ENCODE assay signal across 8 cellular contexts in genomic region chr6:158752613-158753012, GRCh38.
DNase-seq lines count a peak whose midpoint lies in the region; ATAC-seq, FAIRE-seq and TF ChIP-seq lines count a peak whose summit lies in the region.

No MANE protein-coding gene starts in this region.

- no peak overlapping the region for H3K27ac Mint-ChIP-seq in activated B cell treated with CpG ODN at 0.5 μM for 24 hours
- no peak overlapping the region for H3K27ac Mint-ChIP-seq in activated T-helper 2 cell treated with anti-CD3 and anti-CD28 coated beads, Interferon-gamma antibody, Interleukin-2, Interleukin-4, amounts not matched to agents 10 μg/mL and 5 μg/mL and 100 μg/mL, durations not matched to agents 14 hours and 24 hours and 36 hours

- POLR2A ChIA-PET in BJ (lab: Charles Lee), result no interaction called here
- POLR2A ChIA-PET in activated B cell treated with CpG ODN at 0.5 μM for 24 hours (lab: Charles Lee), result interaction anchor here (0.7 kb wide), 8 partner anchors 8 to 239 kb away, joined by 3 to 8 read pairs (median 5); no protein-coding TSS in a partner anchor
- POLR2A ChIA-PET in PC-3 (lab: Charles Lee; ENCODE audit: unreplicated experiment), result interaction anchor here (0.7 kb wide), 1 partner anchor 90 kb away, joined by 17 read pairs; no protein-coding TSS in a partner anchor

- no peak for FAIRE-seq in kidney (lab: Jason Lieb, UNC)

- H3K9me2 ChIP-seq in PC-3 (replicated peaks; ENCODE audit: low read length), result no peaks in the 10 kb centered on the region

- no peaks in the 10 kb centered on the region for H3K27me3 ChIP-seq in BJ (ENCODE audit: control insufficient read depth, insufficient read depth, low read length)
- H3K27me3 ChIP-seq in PC-3 (ENCODE audit: low read length), result no peaks in the 10 kb centered on the region

- CTCF ChIA-PET in BJ (lab: Yijun Ruan, JAX) (interaction anchor here (1.0 to 1.4 kb wide), 3 partner anchors 10 to 24 kb away, joined by 3 to 4 read pairs (median 4); no protein-coding TSS in a partner anchor), activated B cell treated with CpG ODN at 0.5 μM for 24 hours (lab: Charles Lee) (interaction anchor here (0.6 to 1.7 kb wide), 4 partner anchors 48 to 230 kb away, joined by 3 to 4 read pairs (median 4); no protein-coding TSS in a partner anchor), PC-3 (lab: Charles Lee) (no interaction called here)

- no peak for DNase-seq in BJ (ENCODE audit: low read depth)
- DNase-seq in NCI-H1092 treated with DMSO at 0.1 percent for 48 hours (lab: John Stamatoyannopoulos, UW), result peak; percentile 94
- DNase-seq in activated B cell treated with CpG ODN at 0.5 μM for 24 hours, result no peak
- no peak for DNase-seq in kidney
- DNase-seq in SIG-M5 (lab: John Stamatoyannopoulos, UW), result no peak
- no peak for DNase-seq in activated T-helper 2 cell treated with anti-CD3 and anti-CD28 coated beads, Interferon-gamma antibody, Interleukin-2, Interleukin-4, amounts not matched to agents 10 μg/mL and 5 μg/mL and 100 μg/mL, durations not matched to agents 14 hours and 24 hours and 36 hours (ENCODE audit: low spot score)
- no peak for DNase-seq in PC-3

- no peak overlapping the region for H3K4me3 Mint-ChIP-seq in activated B cell treated with CpG ODN at 0.5 μM for 24 hours
- H3K4me3 Mint-ChIP-seq in activated T-helper 2 cell treated with anti-CD3 and anti-CD28 coated beads, Interferon-gamma antibody, Interleukin-2, Interleukin-4, amounts not matched to agents 10 μg/mL and 5 μg/mL and 100 μg/mL, durations not matched to agents 14 hours and 24 hours and 36 hours (ENCODE audit: low read depth), result no peak overlapping the region

- peaks cover 7% of the 10 kb centered on the region for H3K4me1 Mint-ChIP-seq in activated B cell treated with CpG ODN at 0.5 μM for 24 hours
- no peaks in the 10 kb centered on the region for H3K4me1 Mint-ChIP-seq in activated T-helper 2 cell treated with anti-CD3 and anti-CD28 coated beads, Interferon-gamma antibody, Interleukin-2, Interleukin-4, amounts not matched to agents 10 μg/mL and 5 μg/mL and 100 μg/mL, durations not matched to agents 14 hours and 24 hours and 36 hours (ENCODE audit: low read depth)

- H3K27ac ChIP-seq in kidney (ENCODE audit: low read depth in 2 of 2, low read length in 2 of 2) (peak overlapping the region; percentile 23 to 61), PC-3 (ENCODE audit: low read length) (no peak overlapping the region)

- H4K20me1 ChIP-seq in PC-3 (ENCODE audit: low read length), result no peaks in the 10 kb centered on the region

- TF ChIP-seq CTCF in BJ (IDR thresholded peaks at IDR 0.05; ENCODE audit: insufficient read depth, low read depth, low read length) (peak; percentile 21; the same call in 1 of the 2 replicates), activated B cell treated with CpG ODN at 0.5 μM for 24 hours (IDR thresholded peaks at IDR 0.05) (no peak), kidney (IDR thresholded peaks at IDR 0.05; ENCODE audit: borderline replicate concordance, extremely low read depth, insufficient read depth) (peak; percentile 15), PC-3 (conservative IDR thresholded peaks at IDR 0.05; ENCODE audit: low read depth, low read length) (no peak)

- no peaks in the 10 kb centered on the region for H3K79me2 ChIP-seq in PC-3 (ENCODE audit: low read length)

- intact Hi-C loops in activated B cell treated with CpG ODN at 0.5 μM for 24 hours (cut with micrococcal nuclease) (loop anchor here (2.0 kb wide), 1 partner anchor 36 kb away; no protein-coding TSS in a partner anchor), kidney (cut with DNase I) (no loop called here), PC-3 (cut with micrococcal nuclease) (no loop called here)
- intact Hi-C loops in activated T-helper 2 cell treated with anti-CD3 and anti-CD28 coated beads, Interferon-gamma antibody, Interleukin-2, Interleukin-4, amounts not matched to agents 10 μg/mL and 5 μg/mL and 100 μg/mL, durations not matched to agents 14 hours and 24 hours and 36 hours (cut with micrococcal nuclease), result no loop called here

- H2AFZ ChIP-seq in PC-3 (ENCODE audit: low read length), result no peak overlapping the region

- no peak overlapping the region for H3K4me2 ChIP-seq in PC-3 (ENCODE audit: low read length)

- no peaks in the 10 kb centered on the region for H3F3A ChIP-seq in PC-3 (ENCODE audit: low read length, unreplicated experiment)

- H3K36me3 ChIP-seq in BJ (ENCODE audit: control insufficient read depth, insufficient read depth, low read length), result no peaks in the 10 kb centered on the region
- H3K36me3 ChIP-seq in kidney (ENCODE audit: control insufficient read depth in 1 of 2, insufficient read depth in 2 of 2, low read length in 2 of 2), result no peaks in the 10 kb centered on the region
- no peaks in the 10 kb centered on the region for H3K36me3 ChIP-seq in PC-3 (ENCODE audit: low read depth, low read length)

- H3K4me3 ChIP-seq in BJ (ENCODE audit: low read depth, low read length), result no peak overlapping the region
- H3K4me3 ChIP-seq in kidney (ENCODE audit: low read length in 2 of 2), result peak overlapping the region in 1 of 2 donors; percentile 22
- no peak overlapping the region for H3K4me3 ChIP-seq in PC-3 (ENCODE audit: low read length)

- H3K4me1 ChIP-seq in kidney (ENCODE audit: control insufficient read depth in 1 of 2, insufficient read depth in 1 of 2, low read depth in 1 of 2, low read length in 2 of 2), result peaks cover 4 to 9% of the 10 kb centered on the region in 2 donors
- no peaks in the 10 kb centered on the region for H3K4me1 ChIP-seq in PC-3 (ENCODE audit: insufficient read depth, low read length)

- BruUV-seq in PC-3 (replicated peaks; lab: Mats Ljungman, UMichigan), result no TSS peak

- H3K9me3 ChIP-seq in kidney (ENCODE audit: control insufficient read depth in 1 of 2, low read length in 2 of 2), result no peaks in the 10 kb centered on the region
- no peaks in the 10 kb centered on the region for H3K9me3 ChIP-seq in PC-3 (ENCODE audit: low read length)

- H3K27me3 Mint-ChIP-seq in activated B cell treated with CpG ODN at 0.5 μM for 24 hours, result no peaks in the 10 kb centered on the region
- no peaks in the 10 kb centered on the region for H3K27me3 Mint-ChIP-seq in activated T-helper 2 cell treated with anti-CD3 and anti-CD28 coated beads, Interferon-gamma antibody, Interleukin-2, Interleukin-4, amounts not matched to agents 10 μg/mL and 5 μg/mL and 100 μg/mL, durations not matched to agents 14 hours and 24 hours and 36 hours (ENCODE audit: low read depth)

- peak; percentile 47 for ATAC-seq in activated B cell treated with CpG ODN at 0.5 μM for 24 hours (ENCODE audit: low read depth)
- no peak for ATAC-seq in GM19324 (IDR thresholded peaks at IDR 0.05; ENCODE audit: low FRiP score, unreplicated experiment)
- no peak for ATAC-seq in PC-3

- no peaks in the 10 kb centered on the region for H3K9me3 Mint-ChIP-seq in activated B cell treated with CpG ODN at 0.5 μM for 24 hours
- no peaks in the 10 kb centered on the region for H3K9me3 Mint-ChIP-seq in activated T-helper 2 cell treated with anti-CD3 and anti-CD28 coated beads, Interferon-gamma antibody, Interleukin-2, Interleukin-4, amounts not matched to agents 10 μg/mL and 5 μg/mL and 100 μg/mL, durations not matched to agents 14 hours and 24 hours and 36 hours

- H3K36me3 Mint-ChIP-seq in activated B cell treated with CpG ODN at 0.5 μM for 24 hours (ENCODE audit: low read depth), result no peaks in the 10 kb centered on the region
- H3K36me3 Mint-ChIP-seq in activated T-helper 2 cell treated with anti-CD3 and anti-CD28 coated beads, Interferon-gamma antibody, Interleukin-2, Interleukin-4, amounts not matched to agents 10 μg/mL and 5 μg/mL and 100 μg/mL, durations not matched to agents 14 hours and 24 hours and 36 hours (ENCODE audit: low read depth), result peaks cover 77% of the 10 kb centered on the region

- no peak overlapping the region for H3K9ac ChIP-seq in kidney (ENCODE audit: low read length in 2 of 2)
- H3K9ac ChIP-seq in PC-3 (ENCODE audit: low read length), result no peak overlapping the region

Comparison
In these comparisons a context has a peak if more than half of its experiments do, and no peak if none do; other contexts are left out.
1. CTCF ChIP-seq: peak in BJ (single experiment) and kidney (single experiment); none in activated B cell treated with CpG ODN at 0.5 μM for 24 hours (single experiment) and PC-3 (single experiment).